Comparison of ENCODE assay signal across 11 cellular contexts in genomic region chr14:64625363-64626232, GRCh38.
DNase-seq lines count a peak whose midpoint lies in the region; ATAC-seq and TF ChIP-seq lines count a peak whose summit lies in the region.
"Had no signal": no experiment of that assay in that cellular context is flagged by ENCODE, and none has a peak within 500 bp of the region (broad histone marks: within the 10 kb centered on the region; RNA-seq: fewer than 3 reads in every experiment).

No MANE protein-coding gene starts in this region.

- no peaks in the 10 kb centered on the region for H3K36me3 ChIP-seq in SK-N-MC (ENCODE audit: insufficient read depth, low read length)
- H3K36me3 ChIP-seq in esophagus squamous epithelium = no peaks in the 10 kb centered on the region
- no peaks in the 10 kb centered on the region for H3K36me3 ChIP-seq in thyroid gland

- WGBS in esophagus squamous epithelium, 2 donors = 31 to 60% methylated on average over 14 to 15 of the region's 15 CpGs
- 34 to 43% methylated on average over 13 to 15 of the region's 15 CpGs for WGBS in thyroid gland, 2 donors

- peaks cover 0 to 11% (median 0%) of the 10 kb centered on the region in 4 donors for H3K27me3 ChIP-seq in esophagus squamous epithelium
- no peaks in the 10 kb centered on the region for H3K27me3 ChIP-seq in thyroid gland

- DNase-seq in SK-N-MC (ENCODE audit: low read depth, low spot score) (no peak), esophagus squamous epithelium (lab: John Stamatoyannopoulos, UW) (no peak), mesenteric fat pad (ENCODE audit: low spot score) (peak; percentile 88), thyroid gland (peak; percentile 91 to 92), AG08396 (ENCODE audit: low spot score) (no peak), GM13977 (ENCODE audit: low spot score) (no peak)
- DNase-seq: activated CD8-positive, alpha-beta T cell treated with anti-CD3 and anti-CD28 coated beads, Interleukin-2, amount 10 ng/mL, durations not matched to agents 7 days and 5 days; NCI-H2029 treated with DMSO at 0.1 percent for 48 hours; NCI-H524 treated with DMSO at 0.1 percent for 48 hours had no signal

- H3K4me1 ChIP-seq in esophagus squamous epithelium (peaks cover 0 to 71% (median 19%) of the 10 kb centered on the region in 3 donors), thyroid gland (peaks cover 5 to 27% of the 10 kb centered on the region in 2 donors)

- H3K4me3 ChIP-seq in SK-N-MC = no peak overlapping the region
- H3K4me3 ChIP-seq in esophagus squamous epithelium = peak overlapping the region in 1 of 4 donors; percentile 19
- H3K4me3 ChIP-seq in thyroid gland (replicated peaks in 1 of 3) = no peak overlapping the region

- intact Hi-C loops in esophagus squamous epithelium (cut with DNase I) = no loop called here
- intact Hi-C loops in thyroid gland (cut with DNase I) = no loop called here

- no peak overlapping the region for H3K27ac ChIP-seq in SK-N-MC
- H3K27ac ChIP-seq in esophagus squamous epithelium = peak overlapping the region; percentile 39 to 77 (median 74)
- peak overlapping the region; percentile 61 to 74 (median 66) for H3K27ac ChIP-seq in thyroid gland

- TF ChIP-seq CTCF in esophagus squamous epithelium (IDR thresholded peaks at IDR 0.05) = no peak
- TF ChIP-seq CTCF in thyroid gland (IDR thresholded peaks at IDR 0.05) = no peak
- TF ChIP-seq CTCF in GM13977 (IDR thresholded peaks at IDR 0.05; ENCODE audit: extremely low read depth, insufficient read depth, missing control alignments) = no peak

- H3K9ac ChIP-seq in SK-N-MC (ENCODE audit: insufficient read length) = peak overlapping the region; percentile 29

- ATAC-seq in GM19452 (IDR thresholded peaks at IDR 0.05; ENCODE audit: unreplicated experiment) = no peak
- ATAC-seq: activated CD8-positive, alpha-beta T cell treated with anti-CD3 and anti-CD28 coated beads, Interleukin-2, amount 10 ng/mL, durations not matched to agents 7 days and 5 days; activated T-helper 17 cell treated with anti-CD3 and anti-CD28 coated beads, Interleukin-2, amount 50 U/mL, for 72 hours had no signal

- no peaks in the 10 kb centered on the region for H3K9me3 ChIP-seq in SK-N-MC (ENCODE audit: low read depth, low read length)
- no peaks in the 10 kb centered on the region for H3K9me3 ChIP-seq in esophagus squamous epithelium
- H3K9me3 ChIP-seq in thyroid gland = no peaks in the 10 kb centered on the region

- in situ Hi-C loops in GM13977 (cut with MboI; ENCODE audit: low pct_unique_long_range_greater_than_20kb, low sequenced_read_pairs, unreplicated experiment) = no loop called here

- TF ChIP-seq POLR2A in esophagus squamous epithelium (IDR thresholded peaks at IDR 0.05) (no peak), thyroid gland (IDR thresholded peaks at IDR 0.05) (peak in 1 of 2 donors; percentile 14)

Comparison
In these comparisons a context has a peak if more than half of its experiments do, and no peak if none do; other contexts are left out.
1. DNase-seq: peak in mesenteric fat pad (single experiment) and thyroid gland (2 of 2); none in SK-N-MC (single experiment), esophagus squamous epithelium (single experiment), AG08396 (single experiment) and GM13977 (single experiment).